Comparison of ENCODE assay signal across 20 cellular contexts in genomic region chr20:51551186-51551585, GRCh38. TPM values are rescaled to one million over a fixed set of nuclear protein-coding genes. Genes with fewer than 3 reads are reported as not detected.
DNase-seq lines count a peak whose midpoint lies in the region; ATAC-seq, FAIRE-seq and TF ChIP-seq lines count a peak whose summit lies in the region.
"Had no signal": no experiment of that assay in that cellular context is flagged by ENCODE, and none has a peak within 500 bp of the region (broad histone marks: within the 10 kb centered on the region; RNA-seq: fewer than 3 reads in every experiment).

No MANE protein-coding gene starts in this region.

- H3K9me1 ChIP-seq in IMR-90 (ENCODE audit: insufficient read depth, low read length) = no peaks in the 10 kb centered on the region

- no peak overlapping the region for H3K9ac ChIP-seq in IMR-90 (ENCODE audit: low read depth, low read length)
- no peak overlapping the region for H3K9ac ChIP-seq in mesenchymal stem cell (ENCODE audit: low read length)
- H3K9ac ChIP-seq: BLaER1 had no signal

- no peaks in the 10 kb centered on the region for H3K9me3 ChIP-seq in A549
- no peaks in the 10 kb centered on the region for H3K9me3 ChIP-seq in IMR-90 (ENCODE audit: control insufficient read depth, insufficient read depth, low read length)
- no peaks in the 10 kb centered on the region for H3K9me3 ChIP-seq in mesenchymal stem cell (ENCODE audit: control insufficient read depth, low read length)
- no peaks in the 10 kb centered on the region for H3K9me3 ChIP-seq in HAP-1
- H3K9me3 ChIP-seq: BE2C, BLaER1 had no signal

- H4K8ac ChIP-seq in IMR-90 (ENCODE audit: low read depth in 2 of 2, low read length in 2 of 2) (no peak overlapping the region), mesenchymal stem cell (ENCODE audit: low read length) (no peak overlapping the region)

- H2BK120ac ChIP-seq in IMR-90 (ENCODE audit: low read depth, low read length) (no peak overlapping the region), mesenchymal stem cell (ENCODE audit: low read depth, low read length) (no peak overlapping the region)

- no peaks in the 10 kb centered on the region for H3K36me3 ChIP-seq in IMR-90 (ENCODE audit: control insufficient read depth, insufficient read depth, low read length)
- H3K36me3 ChIP-seq in mesenchymal stem cell (ENCODE audit: control insufficient read depth in 1 of 2, insufficient read depth in 2 of 2, low read depth in 1 of 2, low read length in 2 of 2) = no peaks in the 10 kb centered on the region
- H3K36me3 ChIP-seq in HAP-1 (replicated peaks) = no peaks in the 10 kb centered on the region
- H3K36me3 ChIP-seq: BE2C, BLaER1 had no signal

- CTCF ChIA-PET in A549 (lab: Yijun Ruan, JAX) = interaction anchor here (1.5 to 2.5 kb wide), 2 partner anchors 12 to 43 kb away, joined by 4 to 7 read pairs; no protein-coding TSS in a partner anchor
- CTCF ChIA-PET in IMR-90 (lab: Yijun Ruan, JAX) = no interaction called here

- H2BK15ac ChIP-seq in IMR-90 (ENCODE audit: low read depth, low read length) (no peak overlapping the region), mesenchymal stem cell (ENCODE audit: low read depth, poor library complexity, severe bottlenecking) (no peak overlapping the region)

- H4K20me1 ChIP-seq in IMR-90 (ENCODE audit: insufficient read depth, low read length) = no peaks in the 10 kb centered on the region
- H4K20me1 ChIP-seq: BLaER1 had no signal

- no peak overlapping the region for H4K5ac ChIP-seq in IMR-90 (ENCODE audit: low read depth, low read length)

- H3K18ac ChIP-seq in IMR-90 (ENCODE audit: low read depth, low read length) = no peak overlapping the region
- H3K18ac ChIP-seq in mesenchymal stem cell (ENCODE audit: low read depth in 1 of 2, low read length in 2 of 2) = no peak overlapping the region

- H3K4me2 ChIP-seq in A549 = peak overlapping the region; percentile 30; the same call in 2 of the 3 replicates
- H3K4me2 ChIP-seq in IMR-90 (ENCODE audit: low read depth, low read length) = no peak overlapping the region
- no peak overlapping the region for H3K4me2 ChIP-seq in mesenchymal stem cell (ENCODE audit: low read length, poor library complexity, severe bottlenecking)
- H3K4me2 ChIP-seq: BLaER1 had no signal

- no peak for TF ChIP-seq EP300 in A549 (IDR thresholded peaks at IDR 0.05)

- peaks cover 10% of the 10 kb centered on the region; the same call in 2 of the 3 replicates for H3K4me1 ChIP-seq in A549
- H3K4me1 ChIP-seq in IMR-90 (ENCODE audit: control insufficient read depth, insufficient read depth, low read length) = no peaks in the 10 kb centered on the region
- no peaks in the 10 kb centered on the region for H3K4me1 ChIP-seq in mesenchymal stem cell (ENCODE audit: control insufficient read depth, insufficient read depth, low read depth, low read length)
- H3K4me1 ChIP-seq in HAP-1 = peaks cover 7% of the 10 kb centered on the region
- H3K4me1 ChIP-seq: BE2C, BLaER1 had no signal

- H2AFZ ChIP-seq in IMR-90 (replicated peaks; ENCODE audit: low read length, poor library complexity) (no peak overlapping the region), mesenchymal stem cell (ENCODE audit: low read depth, low read length) (no peak overlapping the region)

- H3K4me3 ChIP-seq in A549 (no peak overlapping the region), IMR-90 (ENCODE audit: insufficient read depth, low read depth, low read length) (no peak overlapping the region), mesenchymal stem cell (ENCODE audit: insufficient read depth in 1 of 2, low read depth in 1 of 2, low read length in 2 of 2) (no peak overlapping the region), HAP-1 (no peak overlapping the region)
- H3K4me3 ChIP-seq: BLaER1 had no signal

- no peak for TF ChIP-seq RAD21 in A549 (conservative IDR thresholded peaks at IDR 0.05 in 1 of 2, IDR thresholded peaks at IDR 0.05 in 1 of 2)
- no peak for TF ChIP-seq RAD21 in IMR-90 (IDR thresholded peaks at IDR 0.05; ENCODE audit: low read length)

- TF ChIP-seq POLR2A in A549 (IDR thresholded peaks at IDR 0.05; ENCODE audit: low read length) = no peak
- peak; percentile 38 for TF ChIP-seq POLR2A in IMR-90 (IDR thresholded peaks at IDR 0.05; ENCODE audit: low read depth, low read length)

- H3K14ac ChIP-seq in IMR-90 (replicated peaks; ENCODE audit: low read depth, low read length) (no peak overlapping the region), mesenchymal stem cell (ENCODE audit: low read length in 2 of 2) (no peak overlapping the region)

- no peak overlapping the region for H2BK12ac ChIP-seq in mesenchymal stem cell (ENCODE audit: low read length in 2 of 2)

- H3K56ac ChIP-seq in IMR-90 (ENCODE audit: extremely low read depth, insufficient read depth, low read length) = no peak overlapping the region

- H3K23ac ChIP-seq in IMR-90 (ENCODE audit: low read depth, low read length) = no peak overlapping the region
- H3K23ac ChIP-seq in mesenchymal stem cell (ENCODE audit: low read length in 2 of 2) = no peak overlapping the region

- no peaks in the 10 kb centered on the region for H3K27me3 ChIP-seq in IMR-90 (ENCODE audit: control insufficient read depth, insufficient read depth, low read length)
- H3K27me3 ChIP-seq in mesenchymal stem cell (ENCODE audit: control insufficient read depth in 1 of 2, insufficient read depth in 1 of 2, low read length in 2 of 2) = peaks cover 6 to 20% of the 10 kb centered on the region in 2 experiments
- no peaks in the 10 kb centered on the region for H3K27me3 ChIP-seq in HAP-1 (ENCODE audit: low read depth)
- H3K27me3 ChIP-seq: BLaER1 had no signal

- WGBS in A549 (ENCODE audit: missing lambda C conversion rate) = 59% methylated on average over 3 of the region's 3 CpGs
- no CpG with 5 or more reads among the region's 3 CpGs for WGBS in IMR-90 (ENCODE audit: extremely low coverage in 2 of 2, insufficient read length in 1 of 2), 2 experiments
- 100% methylated on average over 1 of the region's 3 CpGs for WGBS in mesenchymal stem cell

- no peak for DNase-seq in A549 (ENCODE audit: low read depth in 1 of 2, low spot score in 1 of 2)
- no peak for DNase-seq in IMR-90
- peak; percentile 48 for DNase-seq in mesenchymal stem cell
- no peak for DNase-seq in LoVo (ENCODE audit: low spot score)
- no peak for DNase-seq in HAP-1 (ENCODE audit: low spot score in 2 of 2)
- DNase-seq: ACHN; BE2C; C1 segment of cervical spinal cord; CD4-positive, alpha-beta memory T cell; CD4-positive, CD25-positive, alpha-beta regulatory T cell; CD8-positive, alpha-beta memory T cell; COR-L47; DMS79 treated with DMSO at 0.1 percent for 48 hours; GF-D8 had no signal

- no TSS peak for BruUV-seq in IMR-90 (replicated peaks; lab: Mats Ljungman, UMichigan)

- H3K4ac ChIP-seq in IMR-90 (ENCODE audit: low read depth, low read length) (no peak overlapping the region), mesenchymal stem cell (ENCODE audit: low read depth in 1 of 2, low read length in 2 of 2) (no peak overlapping the region)

- POLR2A ChIA-PET in A549 (lab: Yijun Ruan, JAX) = no interaction called here
- POLR2A ChIA-PET in IMR-90 (lab: Charles Lee; ENCODE audit: unreplicated experiment) = no interaction called here

- ATAC-seq in A549 = no peak; a peak in 1 of 6 replicates
- no peak for ATAC-seq in IMR-90 (ENCODE audit: low read depth)

- in situ Hi-C loops in IMR-90 (cut with MboI; ENCODE audit: low sequenced_read_pairs) = no loop called here
- in situ Hi-C loops in HAP-1 (cut with MboI; ENCODE audit: low sequenced_read_pairs) = no loop called here

- dilution Hi-C loops in IMR-90 (cut with HindIII; ENCODE audit: low sequenced_read_pairs, unreplicated experiment) = no loop called here

- intact Hi-C loops in IMR-90 (cut with micrococcal nuclease) = loop anchor here (2.0 kb wide), 1 partner anchor 62 kb away; no protein-coding TSS in a partner anchor

- H2BK5ac ChIP-seq in IMR-90 (ENCODE audit: low read depth, low read length, poor library complexity, severe bottlenecking) (no peak overlapping the region), mesenchymal stem cell (ENCODE audit: low read depth, low read length, poor library complexity, severe bottlenecking) (no peak overlapping the region)

- no peak for FAIRE-seq in A549 (lab: Jason Lieb, UNC)
- FAIRE-seq: G401.6, GM12891, GM18507, GM19239 had no signal

- H3K79me1 ChIP-seq in IMR-90 (ENCODE audit: low read depth in 1 of 2, low read length in 2 of 2) (0 out of 4 replicates have a peak, but pooled peaks cover 0 to 2% of the 10 kb centered on the region in 2 experiments), mesenchymal stem cell (replicated peaks; ENCODE audit: low read length, poor library complexity, severe bottlenecking) (no peaks in the 10 kb centered on the region)

- H3K27ac ChIP-seq in A549 (no peak overlapping the region), IMR-90 (ENCODE audit: insufficient read depth, low read length) (no peak overlapping the region), mesenchymal stem cell (ENCODE audit: low read length, poor library complexity, severe bottlenecking) (no peak overlapping the region)
- H3K27ac ChIP-seq: 22Rv1, BLaER1 had no signal

- no peak overlapping the region for H4K91ac ChIP-seq in IMR-90 (ENCODE audit: insufficient read depth, low read depth, low read length)
- H4K91ac ChIP-seq in mesenchymal stem cell (ENCODE audit: low read length) = no peak overlapping the region

- H2AK5ac ChIP-seq in IMR-90 (ENCODE audit: low read depth, low read length) (no peak overlapping the region), mesenchymal stem cell (ENCODE audit: low read length, severe bottlenecking) (no peak overlapping the region)

- H2BK20ac ChIP-seq in IMR-90 (ENCODE audit: low read depth, low read length) = no peak overlapping the region

- H2AK9ac ChIP-seq in IMR-90 (replicated peaks; ENCODE audit: low read depth, low read length, poor library complexity) = no peak overlapping the region

- TF ChIP-seq CTCF in A549 (IDR thresholded peaks at IDR 0.05) = no peak
- no peak for TF ChIP-seq CTCF in IMR-90 (conservative IDR thresholded peaks at IDR 0.05; ENCODE audit: low read depth, low read length)

TF ChIP-seq in A549, 52 proteins besides CTCF, POLR2A, EP300 and RAD21 (continues in another document):
- TF ChIP-seq CBX8 (IDR thresholded peaks at IDR 0.05) (no peak), SMC3 (IDR thresholded peaks at IDR 0.05) (no peak)

TF ChIP-seq in IMR-90, 13 proteins besides CTCF, POLR2A, EP300 and RAD21 (continues in another document):
- TF ChIP-seq RFX5 (IDR thresholded peaks at IDR 0.05; ENCODE audit: low read depth, low read length) = no peak
- TF ChIP-seq CEBPB (IDR thresholded peaks at IDR 0.05; ENCODE audit: low read depth, low read length) = no peak

RNA-seq across cellular contexts. Expression of gene NFATC2, which starts 8.7 kb away (rescaled TPM):
- polyA plus RNA-seq in A549 (2011; rRNA removed) (1.6 and 2.4 TPM in 2 replicates), A549 (2017; fragmentation: RNase III; extraction: RNeasy Plus Mini Kit Qiagen cat#74134 plus additional on column Dnase treatment) (0.75 to 0.99 TPM (median 0.75 TPM) in 3 replicates), IMR-90 (2012; rRNA removed) (0.38 and 0.44 TPM in 2 replicates)
- 0.81 and 1.2 TPM in 2 replicates for polyA plus RNA-seq in A549 (2012; cell fraction: cytosol; rRNA removed)
- 1.7 and 1.8 TPM in 2 replicates for polyA plus RNA-seq in A549 (2012; cell fraction: nucleus; rRNA removed)
- 1.4 and 2.4 TPM in 2 replicates for polyA minus RNA-seq in A549 (2011; rRNA and poly(A)+ RNA removed)
- total RNA-seq in IMR-90 (2012; rRNA removed) = 0.18 and 0.28 TPM in 2 replicates
- polyA plus RNA-seq in IMR-90 (2012; cell fraction: cytosol; rRNA removed) = 0.16 and 0.22 TPM in 2 replicates
- 0.70 and 0.74 TPM in 2 replicates for polyA plus RNA-seq in IMR-90 (2012; cell fraction: nucleus; rRNA removed; ENCODE audit: low replicate concordance)
- polyA plus RNA-seq in mesenchymal stem cell (2013, experiment 1 of 2) = 3.8 TPM
- polyA plus RNA-seq in mesenchymal stem cell (2013, experiment 2 of 2) = 3.6 TPM
